ENCODE assay signal across 13 cellular contexts in genomic region chr17:78532922-78533640, GRCh38. TPM values are rescaled to one million over a fixed set of nuclear protein-coding genes. Genes with fewer than 3 reads are reported as not detected.
DNase-seq lines count a peak whose midpoint lies in the region; ATAC-seq and TF ChIP-seq lines count a peak whose summit lies in the region.
"Had no signal": no experiment of that assay in that cellular context is flagged by ENCODE, and none has a peak within 500 bp of the region (broad histone marks: within the 10 kb centered on the region; RNA-seq: fewer than 3 reads in every experiment).

No MANE protein-coding gene starts in this region.

- DNase-seq in MCF 10A (ENCODE audit: unreplicated experiment) (peak; percentile 95), breast epithelium (ENCODE audit: low spot score in 2 of 2) (no peak), T1000 (lab: John Stamatoyannopoulos, UW) (peak; percentile 18), fibroblast of mammary gland (ENCODE audit: low read depth) (peak; percentile 92), upper lobe of right lung (peak; percentile 39), NCI-H128 (lab: John Stamatoyannopoulos, UW; ENCODE audit: unreplicated experiment) (no peak), ureter (ENCODE audit: low spot score) (no peak), DMS114 treated with DMSO at 0.1 percent for 48 hours (lab: John Stamatoyannopoulos, UW; ENCODE audit: unreplicated experiment) (no peak)
- DNase-seq: body of pancreas, C1 segment of cervical spinal cord, NCI-H1436 had no signal

- no peaks in the 10 kb centered on the region for H3K36me3 ChIP-seq in breast epithelium
- H3K36me3 ChIP-seq in upper lobe of right lung, result no peaks in the 10 kb centered on the region

- BruUV-seq in MCF 10A (replicated peaks; lab: Mats Ljungman, UMichigan), result no TSS peak

- H3K9me3 ChIP-seq in breast epithelium (no peaks in the 10 kb centered on the region), upper lobe of right lung (no peaks in the 10 kb centered on the region)
- H3K9me3 ChIP-seq: body of pancreas had no signal

- H3K27ac Mint-ChIP-seq in MCF 10A (ENCODE audit: low read depth, unreplicated experiment), result no peak overlapping the region

- no peaks in the 10 kb centered on the region for H3K9me3 Mint-ChIP-seq in MCF 10A (ENCODE audit: unreplicated experiment)

- ATAC-seq in upper lobe of right lung, result no peak
- ATAC-seq: body of pancreas, GM12878 had no signal

- no peak overlapping the region for H3K27ac ChIP-seq in breast epithelium
- no peak overlapping the region for H3K27ac ChIP-seq in upper lobe of right lung
- H3K27ac ChIP-seq: body of pancreas had no signal

- H3K4me3 ChIP-seq in breast epithelium, result no peak overlapping the region
- H3K4me3 ChIP-seq in fibroblast of mammary gland (ENCODE audit: control insufficient read depth, low read depth, low read length), result no peak overlapping the region
- H3K4me3 ChIP-seq in upper lobe of right lung, result no peak overlapping the region
- H3K4me3 ChIP-seq: body of pancreas, GM12878, skin epidermis had no signal

- no peaks in the 10 kb centered on the region for H3K27me3 ChIP-seq in breast epithelium
- H3K27me3 ChIP-seq in upper lobe of right lung, result no peaks in the 10 kb centered on the region
- H3K27me3 ChIP-seq: body of pancreas had no signal

- H3K4me1 ChIP-seq in breast epithelium (no peaks in the 10 kb centered on the region), upper lobe of right lung (peaks cover 9% of the 10 kb centered on the region)

- H3K4me1 Mint-ChIP-seq in MCF 10A (ENCODE audit: insufficient read depth, unreplicated experiment), result peaks cover 17% of the 10 kb centered on the region

- TF ChIP-seq POLR2A in breast epithelium (IDR thresholded peaks at IDR 0.05), result no peak

- no peak for TF ChIP-seq CTCF in MCF 10A (IDR thresholded peaks at IDR 0.05; ENCODE audit: unreplicated experiment)
- no peak for TF ChIP-seq CTCF in breast epithelium (IDR thresholded peaks at IDR 0.05)
- no peak for TF ChIP-seq CTCF in fibroblast of mammary gland (conservative IDR thresholded peaks at IDR 0.05; ENCODE audit: control insufficient read depth, insufficient read depth, low read depth, low read length)
- no peak for TF ChIP-seq CTCF in upper lobe of right lung (IDR thresholded peaks at IDR 0.05)

- H3K27me3 Mint-ChIP-seq in MCF 10A (ENCODE audit: insufficient read depth, unreplicated experiment), result peaks cover 10% of the 10 kb centered on the region

- H3K4me3 Mint-ChIP-seq in MCF 10A (ENCODE audit: unreplicated experiment), result no peak overlapping the region

- peaks cover 5% of the 10 kb centered on the region for H3K36me3 Mint-ChIP-seq in MCF 10A (ENCODE audit: insufficient read depth, unreplicated experiment)

- POLR2A ChIA-PET in MCF 10A (lab: Yijun Ruan, JAX), result interaction anchor here (0.6 kb wide), 1 partner anchor 25 kb away, joined by 3 read pairs; no protein-coding TSS in a partner anchor

- intact Hi-C loops in MCF 10A (cut with micrococcal nuclease) (no loop called here), breast epithelium (cut with DNase I; ENCODE audit: low total_unique reads) (no loop called here), upper lobe of right lung (cut with DNase I) (no loop called here)

- CTCF ChIA-PET in MCF 10A (lab: Yijun Ruan, JAX), result no interaction called here

RNA-seq across cellular contexts. Expression of gene DNAH17, which starts 44.1 kb away (rescaled TPM):
- total RNA-seq in MCF 10A (2022) (not detected in 2 replicates), breast epithelium (under 1 TPM in 2 of 3 donors, not detected in 1; 0.15 to 0.33 TPM), upper lobe of right lung (2.8 TPM), ureter (not detected)
- total RNA-seq: body of pancreas had no signal

Comparison
In these comparisons a context has a peak if more than half of its experiments do, and no peak if none do; other contexts are left out.
1. DNase-seq: peak in MCF 10A (single experiment), T1000 (single experiment), fibroblast of mammary gland (single experiment) and upper lobe of right lung (single experiment); none in breast epithelium (0 of 2), NCI-H128 (single experiment), ureter (single experiment) and DMS114 treated with DMSO at 0.1 percent for 48 hours (single experiment).